Comparison of ENCODE assay signal across 33 cellular contexts in the genomic region with DNA sequence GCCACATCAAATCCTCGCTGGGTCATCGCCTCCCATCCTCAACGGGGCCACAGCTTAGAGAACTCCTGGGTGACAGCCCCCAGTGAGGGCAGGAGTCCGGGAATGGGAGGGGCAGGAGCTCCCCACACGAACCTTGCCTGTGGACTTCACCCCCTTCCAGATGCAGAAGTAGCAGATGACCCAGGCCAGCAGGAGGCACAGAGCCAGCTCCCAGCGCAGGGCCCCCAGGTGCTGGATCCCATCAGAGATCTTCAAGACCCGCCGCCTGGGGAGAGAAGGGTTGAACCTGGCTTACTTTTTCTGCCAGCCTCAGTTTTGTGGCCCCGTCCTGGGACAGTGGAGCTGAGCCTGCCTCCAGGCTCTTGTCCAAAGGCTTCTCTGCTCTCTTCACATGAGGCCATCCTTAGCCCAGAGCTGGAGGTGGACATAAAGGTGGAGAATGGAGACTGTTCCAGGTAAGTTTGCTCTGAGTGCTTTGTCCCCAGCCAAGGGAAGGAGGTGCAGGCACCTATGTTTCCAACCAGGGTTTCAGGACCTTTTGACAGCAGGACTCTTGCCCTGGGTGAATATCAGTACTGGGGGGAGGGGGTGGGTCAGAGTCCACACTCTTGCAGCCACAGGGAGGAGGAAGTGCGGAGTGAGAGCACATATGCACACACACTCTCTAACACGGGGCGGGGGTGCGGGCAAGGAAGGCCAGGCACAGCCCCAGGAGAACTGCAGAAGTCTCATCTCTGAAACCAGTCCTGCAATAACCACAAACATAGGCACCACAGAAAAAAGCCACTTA. TPM values are rescaled to one million over a fixed set of nuclear protein-coding genes. Genes with fewer than 3 reads are reported as not detected.
A peak's percentile ranks its signal among the peaks of the same experiment; 100 is the strongest.
DNase-seq lines count a peak whose midpoint lies in the region; ATAC-seq and TF ChIP-seq lines count a peak whose summit lies in the region.
"Had no signal": no experiment of that assay in that cellular context is flagged by ENCODE, and none has a peak within 500 bp of the region (broad histone marks: within the 10 kb centered on the region; RNA-seq: fewer than 3 reads in every experiment).

No MANE protein-coding gene starts in this region.

- H3K23ac ChIP-seq in mesendoderm (ENCODE audit: low read length) = no peak overlapping the region

- ATAC-seq in right lobe of liver (peak; percentile 83 to 91 (median 88)), lower lobe of right lung (no peak), HG02798 (IDR thresholded peaks at IDR 0.05; ENCODE audit: poor library complexity, unreplicated experiment) (no peak)
- ATAC-seq: activated CD4-positive, CD25-positive, alpha-beta regulatory T cell treated with anti-CD3 and anti-CD28 coated beads, Interleukin-2, amount 50 U/mL, for 24 hours; activated naive CD8-positive, alpha-beta T cell treated with anti-CD3 and anti-CD28 coated beads, Interleukin-2, amount 50 U/mL, for 24 hours; GM23338 had no signal

- H3K9ac ChIP-seq in mesendoderm (ENCODE audit: low read length) = no peak overlapping the region

- DNase-seq in MV-4-11 (lab: John Stamatoyannopoulos, UW) (peak; percentile 75), coronary artery (ENCODE audit: low spot score) (peak; percentile 31), right lobe of liver (peak; percentile 74 to 92 (median 89)), type B pancreatic cell (ENCODE audit: extremely low spot score, unreplicated experiment) (peak; percentile 53), lower lobe of right lung (no peak), mesendoderm (no peak)
- DNase-seq: activated CD4-positive, alpha-beta T cell treated with anti-CD3 and anti-CD28 coated beads, Interleukin-2, amount 50 U/mL, for 48 hours; activated gamma-delta T cell; activated naive CD8-positive, alpha-beta T cell treated with anti-CD3 and anti-CD28 coated beads, Interleukin-2, amount 50 U/mL, for 24 hours; activated T-cell treated with anti-CD3 and anti-CD28 coated beads for 4 hours; Calu3; central memory CD4-positive, alpha-beta T cell; dermis blood vessel endothelial cell; HFFc6; hypothalamus; NCI-H146; NCI-H446 treated with DMSO at 0.1 percent for 48 hours; NCI-H82; ovary; retina; spleen; T-helper 1 cell had no signal

- no peaks in the 10 kb centered on the region for H3K9me3 ChIP-seq in right lobe of liver
- H3K9me3 ChIP-seq in lower lobe of right lung = peaks cover 16% of the 10 kb centered on the region
- H3K9me3 ChIP-seq: ovary had no signal

- no peak overlapping the region for H3K56ac ChIP-seq in mesendoderm (ENCODE audit: low read length)

- no peak overlapping the region for H3K27ac Mint-ChIP-seq in type B pancreatic cell
- H3K27ac Mint-ChIP-seq: activated naive CD8-positive, alpha-beta T cell treated with anti-CD3 and anti-CD28 coated beads, Interleukin-2, amount 50 U/mL, for 24 hours; CD14-positive monocyte; GM23338; HFFc6; nephron had no signal

- H3K36me3 ChIP-seq in right lobe of liver = no peaks in the 10 kb centered on the region
- H3K36me3 ChIP-seq in lower lobe of right lung = no peaks in the 10 kb centered on the region
- no peaks in the 10 kb centered on the region for H3K36me3 ChIP-seq in mesendoderm (ENCODE audit: control insufficient read depth, insufficient read depth, low read length)
- H3K36me3 ChIP-seq: ovary, spleen had no signal

- H2AK5ac ChIP-seq in mesendoderm (ENCODE audit: low read length) = no peak overlapping the region

- H3K36me3 Mint-ChIP-seq in type B pancreatic cell = peaks cover 22% of the 10 kb centered on the region
- H3K36me3 Mint-ChIP-seq: CD14-positive monocyte had no signal

- H3K27me3 Mint-ChIP-seq in type B pancreatic cell = peaks cover 20% of the 10 kb centered on the region
- H3K27me3 Mint-ChIP-seq: activated naive CD8-positive, alpha-beta T cell treated with anti-CD3 and anti-CD28 coated beads, Interleukin-2, amount 50 U/mL, for 24 hours had no signal

- intact Hi-C loops in right lobe of liver (cut with DNase I) (no loop called here), lower lobe of right lung (cut with DNase I) (no loop called here)

- H4K8ac ChIP-seq in mesendoderm (ENCODE audit: low read depth, low read length) = no peak overlapping the region

- no peaks in the 10 kb centered on the region for H3K4me1 Mint-ChIP-seq in type B pancreatic cell (ENCODE audit: unreplicated experiment)
- H3K4me1 Mint-ChIP-seq: activated naive CD8-positive, alpha-beta T cell treated with anti-CD3 and anti-CD28 coated beads, Interleukin-2, amount 50 U/mL, for 24 hours; CD14-positive monocyte had no signal

- H3K9me3 Mint-ChIP-seq in type B pancreatic cell = peaks cover 11% of the 10 kb centered on the region

- H2BK15ac ChIP-seq in mesendoderm (replicated peaks; ENCODE audit: low read depth) = no peak overlapping the region

- peak; percentile 45 for TF ChIP-seq POLR2A in right lobe of liver (IDR thresholded peaks at IDR 0.05)

- H2BK5ac ChIP-seq in mesendoderm (ENCODE audit: low read length) = no peak overlapping the region

- WGBS in right lobe of liver (ENCODE audit: insufficient coverage, low coverage, low lambda C conversion rate, missing lambda C conversion rate) = 17% methylated on average over 1 of the region's 13 CpGs
- no CpG with 5 or more reads among the region's 13 CpGs for WGBS in mesendoderm (ENCODE audit: extremely low coverage, insufficient coverage, low lambda C conversion rate)

- H3K4me3 ChIP-seq in coronary artery (no peak overlapping the region), right lobe of liver (peak overlapping the region; percentile 37 to 69 (median 67)), lower lobe of right lung (no peak overlapping the region), mesendoderm (ENCODE audit: low read length) (no peak overlapping the region)
- H3K4me3 ChIP-seq: GM23338, ovary, spleen had no signal

- H3K4ac ChIP-seq in mesendoderm (ENCODE audit: low read depth, low read length) = no peak overlapping the region

- H3K4me1 ChIP-seq in right lobe of liver (peaks cover 0 to 26% (median 0%) of the 10 kb centered on the region in 4 donors), lower lobe of right lung (peaks cover 4% of the 10 kb centered on the region), mesendoderm (ENCODE audit: control insufficient read depth, low read depth, low read length) (no peaks in the 10 kb centered on the region)
- H3K4me1 ChIP-seq: spleen had no signal

- TF ChIP-seq CTCF in coronary artery (IDR thresholded peaks at IDR 0.05) (no peak), right lobe of liver (IDR thresholded peaks at IDR 0.05) (no peak), type B pancreatic cell (conservative IDR thresholded peaks at IDR 0.05) (no peak), lower lobe of right lung (IDR thresholded peaks at IDR 0.05) (no peak)

- H4K5ac ChIP-seq in mesendoderm (ENCODE audit: low read length) = no peak overlapping the region

- H3K79me1 ChIP-seq in mesendoderm (ENCODE audit: low read length) = no peaks in the 10 kb centered on the region

- H2BK120ac ChIP-seq in mesendoderm (ENCODE audit: low read depth, low read length) = no peak overlapping the region

- H3K4me3 Mint-ChIP-seq in type B pancreatic cell = no peak overlapping the region
- H3K4me3 Mint-ChIP-seq: activated naive CD8-positive, alpha-beta T cell treated with anti-CD3 and anti-CD28 coated beads, Interleukin-2, amount 50 U/mL, for 24 hours; CD14-positive monocyte; GM23338; HFFc6; nephron had no signal

- H3K79me2 ChIP-seq in mesendoderm (ENCODE audit: control insufficient read depth, insufficient read depth, low read length) = no peaks in the 10 kb centered on the region

- no peak overlapping the region for H3K18ac ChIP-seq in mesendoderm (ENCODE audit: low read length)

- H3K4me2 ChIP-seq in mesendoderm (ENCODE audit: low read length) = no peak overlapping the region
- H3K4me2 ChIP-seq: GM23338 had no signal

- H3K27me3 ChIP-seq in right lobe of liver (no peaks in the 10 kb centered on the region), lower lobe of right lung (ENCODE audit: low read depth) (no peaks in the 10 kb centered on the region), mesendoderm (ENCODE audit: insufficient read depth, low read length, poor library complexity) (no peaks in the 10 kb centered on the region)
- H3K27me3 ChIP-seq: ovary had no signal

- H3K27ac ChIP-seq in coronary artery (no peak overlapping the region), right lobe of liver (peak overlapping the region; percentile 59 to 93 (median 90)), lower lobe of right lung (no peak overlapping the region), mesendoderm (ENCODE audit: low read depth, low read length) (no peak overlapping the region)
- H3K27ac ChIP-seq: ovary, RWPE1, spleen had no signal

RNA-seq across cellular contexts. Expression of gene SLC6A12, which starts 23.3 kb away (rescaled TPM):
- total RNA-seq in right lobe of liver (100 to 1,000 TPM in 1 of 6 experiments, 10 to 100 TPM in 4, 1 to 10 TPM in 1; 8.2 to 114 (median 26.5) TPM), type B pancreatic cell (ENCODE audit: low replicate concordance) (2.1 and 3.0 TPM in 2 replicates), lower lobe of right lung (14.2 TPM)
- 0.15 TPM for polyA plus RNA-seq in mesendoderm (2013, experiment 1 of 2)
- 0.15 TPM for polyA plus RNA-seq in mesendoderm (2013, experiment 2 of 2)
- total RNA-seq: endothelial cell of umbilical vein, HFFc6 had no signal
- polyA plus RNA-seq: endothelial cell of umbilical vein, GM23338 had no signal

RNA-seq across cellular contexts. Expression of gene SLC6A13, which starts 25.4 kb away (rescaled TPM):
- 10 to 100 TPM in 3 of 6 experiments, 1 to 10 TPM in 3; 2.0 to 70.6 (median 14.4) TPM for total RNA-seq in right lobe of liver
- 5.5 and 7.0 TPM in 2 replicates for total RNA-seq in type B pancreatic cell (ENCODE audit: low replicate concordance)
- total RNA-seq in lower lobe of right lung = 5.0 TPM
- polyA plus RNA-seq in mesendoderm (2013, experiment 1 of 2) = 0.06 TPM
- 0.10 TPM for polyA plus RNA-seq in mesendoderm (2013, experiment 2 of 2)
- total RNA-seq: Daoy, endothelial cell of umbilical vein, GM23338, HFFc6, lower leg skin, mononuclear cell, ureter had no signal
- polyA plus RNA-seq: CD14-positive monocyte, GM23338 had no signal

Comparison
In these comparisons a context has a peak if more than half of its experiments do, and no peak if none do; other contexts are left out.
1. DNase-seq: peak in MV-4-11 (single experiment), coronary artery (single experiment), right lobe of liver (3 of 3) and type B pancreatic cell (single experiment); none in lower lobe of right lung (single experiment) and mesendoderm (single experiment).
2. H3K27ac ChIP-seq: peak in right lobe of liver (3 of 3); none in coronary artery (0 of 2), lower lobe of right lung (single experiment) and mesendoderm (single experiment).
3. H3K4me3 ChIP-seq: peak in right lobe of liver (3 of 3); none in coronary artery (single experiment), lower lobe of right lung (single experiment) and mesendoderm (single experiment).
4. ATAC-seq: peak in right lobe of liver (4 of 4); none in lower lobe of right lung (0 of 2) and HG02798 (single experiment).